ENCODE assay signal across 1 cellular context in the genomic region with DNA sequence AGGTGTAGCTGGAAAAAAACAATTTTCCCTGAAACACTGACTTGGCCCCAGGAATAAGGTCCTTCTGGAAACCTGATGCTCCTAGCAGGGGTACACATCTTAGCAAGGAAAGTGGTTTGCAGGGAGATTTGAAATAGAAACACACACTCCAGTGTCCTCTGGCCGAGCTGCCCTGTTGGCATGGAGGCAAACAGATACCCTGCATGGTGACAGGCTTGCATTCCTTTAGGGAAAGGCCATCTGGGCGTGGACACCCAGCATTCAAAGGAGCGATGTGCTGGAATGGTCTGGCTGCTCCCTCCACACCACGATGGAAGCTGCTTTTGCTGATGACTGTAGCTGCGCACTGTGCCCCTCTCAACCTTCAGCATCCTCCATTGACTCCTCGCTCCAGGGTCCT.
TF ChIP-seq lines count a peak whose summit lies in the region.

No MANE protein-coding gene starts in this region.

TF ChIP-seq in GM23338, 12 proteins besides CTCF, POLR2A, EP300 and RAD21 (continued from another document):
- TF ChIP-seq, protein P1, sequence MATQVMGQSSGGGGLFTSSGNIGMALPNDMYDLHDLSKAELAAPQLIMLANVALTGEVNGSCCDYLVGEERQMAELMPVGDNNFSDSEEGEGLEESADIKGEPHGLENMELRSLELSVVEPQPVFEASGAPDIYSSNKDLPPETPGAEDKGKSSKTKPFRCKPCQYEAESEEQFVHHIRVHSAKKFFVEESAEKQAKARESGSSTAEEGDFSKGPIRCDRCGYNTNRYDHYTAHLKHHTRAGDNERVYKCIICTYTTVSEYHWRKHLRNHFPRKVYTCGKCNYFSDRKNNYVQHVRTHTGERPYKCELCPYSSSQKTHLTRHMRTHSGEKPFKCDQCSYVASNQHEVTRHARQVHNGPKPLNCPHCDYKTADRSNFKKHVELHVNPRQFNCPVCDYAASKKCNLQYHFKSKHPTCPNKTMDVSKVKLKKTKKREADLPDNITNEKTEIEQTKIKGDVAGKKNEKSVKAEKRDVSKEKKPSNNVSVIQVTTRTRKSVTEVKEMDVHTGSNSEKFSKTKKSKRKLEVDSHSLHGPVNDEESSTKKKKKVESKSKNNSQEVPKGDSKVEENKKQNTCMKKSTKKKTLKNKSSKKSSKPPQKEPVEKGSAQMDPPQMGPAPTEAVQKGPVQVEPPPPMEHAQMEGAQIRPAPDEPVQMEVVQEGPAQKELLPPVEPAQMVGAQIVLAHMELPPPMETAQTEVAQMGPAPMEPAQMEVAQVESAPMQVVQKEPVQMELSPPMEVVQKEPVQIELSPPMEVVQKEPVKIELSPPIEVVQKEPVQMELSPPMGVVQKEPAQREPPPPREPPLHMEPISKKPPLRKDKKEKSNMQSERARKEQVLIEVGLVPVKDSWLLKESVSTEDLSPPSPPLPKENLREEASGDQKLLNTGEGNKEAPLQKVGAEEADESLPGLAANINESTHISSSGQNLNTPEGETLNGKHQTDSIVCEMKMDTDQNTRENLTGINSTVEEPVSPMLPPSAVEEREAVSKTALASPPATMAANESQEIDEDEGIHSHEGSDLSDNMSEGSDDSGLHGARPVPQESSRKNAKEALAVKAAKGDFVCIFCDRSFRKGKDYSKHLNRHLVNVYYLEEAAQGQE (IDR thresholded peaks at IDR 0.05; ENCODE audit: unreplicated experiment) = no peak
- TF ChIP-seq POLR2AphosphoS5 (IDR thresholded peaks at IDR 0.05; ENCODE audit: low read depth) (no peak), EZH2phosphoT487 (IDR thresholded peaks at IDR 0.05; ENCODE audit: unreplicated experiment) (no peak), STAT1 (IDR thresholded peaks at IDR 0.05; ENCODE audit: unreplicated experiment) (no peak), ZNF114 (CRISPR knock-in tag; IDR thresholded peaks at IDR 0.05) (no peak), CREB1 (CRISPR knock-in tag; IDR thresholded peaks at IDR 0.05; ENCODE audit: low read depth) (no peak), ZNF331 (CRISPR knock-in tag; IDR thresholded peaks at IDR 0.05; ENCODE audit: low read depth) (no peak), EZH2 (IDR thresholded peaks at IDR 0.05; ENCODE audit: low read depth, unreplicated experiment) (no peak), NANOG (IDR thresholded peaks at IDR 0.05; ENCODE audit: borderline replicate concordance) (no peak), JUNB (IDR thresholded peaks at IDR 0.05; ENCODE audit: unreplicated experiment) (no peak)
- TF ChIP-seq, protein P2, sequence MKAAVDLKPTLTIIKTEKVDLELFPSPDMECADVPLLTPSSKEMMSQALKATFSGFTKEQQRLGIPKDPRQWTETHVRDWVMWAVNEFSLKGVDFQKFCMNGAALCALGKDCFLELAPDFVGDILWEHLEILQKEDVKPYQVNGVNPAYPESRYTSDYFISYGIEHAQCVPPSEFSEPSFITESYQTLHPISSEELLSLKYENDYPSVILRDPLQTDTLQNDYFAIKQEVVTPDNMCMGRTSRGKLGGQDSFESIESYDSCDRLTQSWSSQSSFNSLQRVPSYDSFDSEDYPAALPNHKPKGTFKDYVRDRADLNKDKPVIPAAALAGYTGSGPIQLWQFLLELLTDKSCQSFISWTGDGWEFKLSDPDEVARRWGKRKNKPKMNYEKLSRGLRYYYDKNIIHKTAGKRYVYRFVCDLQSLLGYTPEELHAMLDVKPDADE (IDR thresholded peaks at IDR 0.05) = no peak
